Comparison of ENCODE assay signal across 7 cellular contexts in genomic region chr5:148730955-148731898, GRCh38.
DNase-seq lines count a peak whose midpoint lies in the region; ATAC-seq and TF ChIP-seq lines count a peak whose summit lies in the region.

No MANE protein-coding gene starts in this region.

- no peak for TF ChIP-seq POLR2A in adrenal gland (IDR thresholded peaks at IDR 0.05)
- TF ChIP-seq POLR2A in gastrocnemius medialis (IDR thresholded peaks at IDR 0.05): no peak

- H3K27me3 ChIP-seq in adrenal gland: no peaks in the 10 kb centered on the region
- H3K27me3 ChIP-seq in gastrocnemius medialis: no peaks in the 10 kb centered on the region

- H3K27ac ChIP-seq in adrenal gland (peak overlapping the region in 2 of 5 donors; percentile 49 to 67), gastrocnemius medialis (no peak overlapping the region)

- 18 to 24% (median 23%) methylated on average over 12 of the region's 12 CpGs for WGBS in adrenal gland, 4 donors

- DNase-seq in NCI-H1417 treated with DMSO at 0.1 percent for 48 hours (lab: John Stamatoyannopoulos, UW): peak; percentile 60
- DNase-seq in SW480 (ENCODE audit: low spot score): peak; percentile 86
- peak; percentile 83 to 93 (median 88) for DNase-seq in adrenal gland
- DNase-seq in left ventricle myocardium superior: peak; percentile 54
- DNase-seq in gastrocnemius medialis: peak; percentile 40 to 48

- H3K9me3 ChIP-seq in adrenal gland (replicated peaks in 1 of 3) (no peaks in the 10 kb centered on the region), gastrocnemius medialis (no peaks in the 10 kb centered on the region)

- in situ Hi-C loops in gastrocnemius medialis (cut with MboI; ENCODE audit: low sequenced_read_pairs in 4 of 4): loop anchor here (10.0 to 25.0 kb wide), 5 partner anchors 84 to 506 kb away; no protein-coding TSS in a partner anchor

- H3K4me3 ChIP-seq in adrenal gland (peak overlapping the region in 1 of 4 donors; percentile 23), gastrocnemius medialis (no peak overlapping the region)

- H3K36me3 ChIP-seq in adrenal gland (replicated peaks in 1 of 2): no peaks in the 10 kb centered on the region
- H3K36me3 ChIP-seq in gastrocnemius medialis: no peaks in the 10 kb centered on the region

- intact Hi-C loops in adrenal gland (cut with DNase I): loop anchor here (5.0 to 10.0 kb wide), 6 partner anchors 274 to 556 kb away; no protein-coding TSS in a partner anchor
- intact Hi-C loops in left ventricle myocardium superior (cut with micrococcal nuclease): loop anchor here (5.0 to 10.0 kb wide), 4 partner anchors 289 to 554 kb away; no protein-coding TSS in a partner anchor
- intact Hi-C loops in gastrocnemius medialis (cut with DNase I; ENCODE audit: low total_unique reads): loop anchor here (1.0 to 10.0 kb wide), 3 partner anchors 171 to 494 kb away; no protein-coding TSS in a partner anchor

- no peaks in the 10 kb centered on the region for H3K4me1 ChIP-seq in adrenal gland (replicated peaks in 1 of 2)
- no peaks in the 10 kb centered on the region for H3K4me1 ChIP-seq in gastrocnemius medialis

- TF ChIP-seq CTCF in adrenal gland (IDR thresholded peaks at IDR 0.05) (peak; percentile 85 to 99 (median 98)), gastrocnemius medialis (IDR thresholded peaks at IDR 0.05 in 4 of 5, conservative IDR thresholded peaks at IDR 0.05 in 1 of 5) (peak; percentile 58 to 88 (median 85))

- ATAC-seq in GM18498 (IDR thresholded peaks at IDR 0.05; ENCODE audit: unreplicated experiment): peak; percentile 94
- peak; percentile 86 for ATAC-seq in HG02840 (IDR thresholded peaks at IDR 0.05; ENCODE audit: low FRiP score, unreplicated experiment)
- ATAC-seq in left ventricle myocardium superior: peak; percentile 90
- peak; percentile 74 to 83 for ATAC-seq in gastrocnemius medialis
